Comparison of ENCODE assay signal across 13 cellular contexts in genomic region chr14:99576304-99576703, GRCh38. TPM values are rescaled to one million over a fixed set of nuclear protein-coding genes. Genes with fewer than 3 reads are reported as not detected.
A peak's percentile ranks its signal among the peaks of the same experiment; 100 is the strongest.
DNase-seq lines count a peak whose midpoint lies in the region; ATAC-seq and TF ChIP-seq lines count a peak whose summit lies in the region.
"Had no signal": no experiment of that assay in that cellular context is flagged by ENCODE, and none has a peak within 500 bp of the region (broad histone marks: within the 10 kb centered on the region; RNA-seq: fewer than 3 reads in every experiment).

No MANE protein-coding gene starts in this region.

- TF ChIP-seq CTCF in Caco-2 (IDR thresholded peaks at IDR 0.05; ENCODE audit: insufficient read depth in 1 of 2, low read depth in 1 of 2, low read length in 1 of 2, severe bottlenecking in 1 of 2, unreplicated experiment in 1 of 2): no peak
- no peak for TF ChIP-seq CTCF in RWPE1 (conservative IDR thresholded peaks at IDR 0.05; ENCODE audit: low read depth)
- no peak for TF ChIP-seq CTCF in right atrium auricular region (IDR thresholded peaks at IDR 0.05)
- TF ChIP-seq CTCF in psoas muscle (IDR thresholded peaks at IDR 0.05): no peak

- H3K27ac Mint-ChIP-seq in Caco-2 (ENCODE audit: unreplicated experiment): peak overlapping the region; percentile 90

- H3K4me1 ChIP-seq in Caco-2 (peaks cover 81% of the 10 kb centered on the region), right atrium auricular region (peaks cover 0 to 94% of the 10 kb centered on the region in 2 donors), psoas muscle (peaks cover 74% of the 10 kb centered on the region)

- no peaks in the 10 kb centered on the region for H3K9me3 Mint-ChIP-seq in Caco-2 (ENCODE audit: unreplicated experiment)
- H3K9me3 Mint-ChIP-seq: activated T-helper 17 cell treated with anti-CD3 and anti-CD28 coated beads, Interleukin-2, amount 50 U/mL, for 72 hours had no signal

- H3K4me1 Mint-ChIP-seq in Caco-2 (ENCODE audit: low read depth, unreplicated experiment): peaks cover 66% of the 10 kb centered on the region

- no peaks in the 10 kb centered on the region for H3K36me3 ChIP-seq in Caco-2 (ENCODE audit: control insufficient read depth, insufficient read depth, low read length)
- H3K36me3 ChIP-seq in right atrium auricular region: no peaks in the 10 kb centered on the region
- no peaks in the 10 kb centered on the region for H3K36me3 ChIP-seq in psoas muscle (ENCODE audit: insufficient read depth in 1 of 2, low read depth in 1 of 2)
- H3K36me3 ChIP-seq: ascending aorta, ovary had no signal

- no peaks in the 10 kb centered on the region for H3K27me3 Mint-ChIP-seq in Caco-2 (ENCODE audit: insufficient read depth, unreplicated experiment)
- H3K27me3 Mint-ChIP-seq: activated T-helper 17 cell treated with anti-CD3 and anti-CD28 coated beads, Interleukin-2, amount 50 U/mL, for 72 hours had no signal

- H3K36me3 Mint-ChIP-seq in Caco-2 (ENCODE audit: insufficient read depth, unreplicated experiment): peaks cover 40% of the 10 kb centered on the region

- DNase-seq in Caco-2 (peak; percentile 57 to 69), RWPE1 (ENCODE audit: low spot score) (no peak), right atrium auricular region (ENCODE audit: low spot score) (no peak), psoas muscle (no peak), epidermal melanocyte (ENCODE audit: insufficient read length, low spot score) (no peak), NCI-H510A (lab: John Stamatoyannopoulos, UW) (no peak)
- no peak for DNase-seq in activated T-cell treated with anti-CD3 and anti-CD28 coated beads, Interleukin-2, amount 50 U/mL, for 1 hour
- no peak for DNase-seq in activated CD8-positive, alpha-beta memory T cell treated with anti-CD3 and anti-CD28 coated beads, Interleukin-2, amount 50 U/mL, for 4 hours
- DNase-seq: activated CD4-positive, alpha-beta T cell treated with anti-CD3 and anti-CD28 coated beads, Interleukin-2, amount 50 U/mL, for 1 hour; effector memory CD4-positive, alpha-beta T cell had no signal

- ATAC-seq in psoas muscle: no peak
- ATAC-seq: activated T-helper 17 cell treated with anti-CD3 and anti-CD28 coated beads, Interleukin-2, amount 50 U/mL, for 72 hours had no signal

- no TSS peak for BruUV-seq in Caco-2 (replicated peaks; lab: Mats Ljungman, UMichigan)

- POLR2A ChIA-PET in Caco-2 (lab: Charles Lee): interaction anchor here (1.1 kb wide), 1 partner anchor 27 kb away, joined by 3 read pairs; the partner anchor contains the start of gene CCDC85C
- POLR2A ChIA-PET in RWPE1 (lab: Yijun Ruan, JAX; ENCODE audit: low non-redundant PET): interaction anchor here (0.5 kb wide), 1 partner anchor 28 kb away, joined by 5 read pairs; the partner anchor contains the start of gene CCDC85C

- H3K9me3 ChIP-seq in Caco-2 (no peaks in the 10 kb centered on the region), right atrium auricular region (no peaks in the 10 kb centered on the region), psoas muscle (no peaks in the 10 kb centered on the region)
- H3K9me3 ChIP-seq: ascending aorta, ovary had no signal

- H3K4me3 ChIP-seq in Caco-2 (ENCODE audit: low read depth, low read length): no peak overlapping the region
- H3K4me3 ChIP-seq in right atrium auricular region: no peak overlapping the region
- H3K4me3 ChIP-seq in psoas muscle: no peak overlapping the region
- H3K4me3 ChIP-seq: ascending aorta, ovary had no signal

- intact Hi-C loops in Caco-2 (cut with micrococcal nuclease; ENCODE audit: unreplicated experiment) (loop anchor here (5.0 kb wide), 1 partner anchor 39 kb away; no protein-coding TSS in a partner anchor), psoas muscle (cut with DNase I) (no loop called here)

- H3K27me3 ChIP-seq in Caco-2 (replicated peaks; ENCODE audit: control insufficient read depth, insufficient read depth, low read length) (no peaks in the 10 kb centered on the region), right atrium auricular region (no peaks in the 10 kb centered on the region), psoas muscle (ENCODE audit: insufficient read depth in 3 of 3, low read length in 2 of 3) (no peaks in the 10 kb centered on the region)
- H3K27me3 ChIP-seq: ascending aorta, ovary had no signal

- H3K4me3 Mint-ChIP-seq in Caco-2 (ENCODE audit: unreplicated experiment): peak overlapping the region; percentile 27
- H3K4me3 Mint-ChIP-seq: activated T-helper 17 cell treated with anti-CD3 and anti-CD28 coated beads, Interleukin-2, amount 50 U/mL, for 72 hours had no signal

- 80 to 88% (median 85%) methylated on average over 5 of the region's 5 CpGs for WGBS in psoas muscle, 3 donors

- CTCF ChIA-PET in Caco-2 (lab: Charles Lee): interaction anchor here (0.6 to 1.2 kb wide), 6 partner anchors 24 to 57 kb away, joined by 3 to 14 read pairs (median 3); no protein-coding TSS in a partner anchor
- CTCF ChIA-PET in RWPE1 (lab: Yijun Ruan, JAX): interaction anchor here (0.7 to 1.5 kb wide), 9 partner anchors 11 to 96 kb away, joined by 3 to 7 read pairs (median 4); partner anchors contain the start of gene SETD3

- H3K27ac ChIP-seq in RWPE1 (peak overlapping the region; percentile 95), right atrium auricular region (peak overlapping the region; percentile 81 to 84), psoas muscle (peak overlapping the region; percentile 61)
- H3K27ac ChIP-seq: ascending aorta had no signal

RNA-seq across cellular contexts. Expression of gene CCDC85C, which starts 27.7 kb away (rescaled TPM):
- total RNA-seq in Caco-2 (2022) (69.1 and 76.2 TPM in 2 replicates), right atrium auricular region (10 to 100 TPM; 17.1 to 17.7 TPM), psoas muscle (10 to 100 TPM in 2 of 4 donors, 1 to 10 TPM in 2; 5.8 to 21.0 (median 9.9) TPM)
- polyA plus RNA-seq in psoas muscle: 10 to 100 TPM in 1 of 3 donors, 1 to 10 TPM in 2; 1.8 to 10.8 (median 4.4) TPM

Comparison
In these comparisons a context has a peak if more than half of its experiments do, and no peak if none do; other contexts are left out.
1. DNase-seq: peak in Caco-2 (2 of 2); none in RWPE1 (single experiment), right atrium auricular region (single experiment), psoas muscle (0 of 2), activated T-cell treated with anti-CD3 and anti-CD28 coated beads, Interleukin-2, amount 50 U/mL, for 1 hour (single experiment), activated CD8-positive, alpha-beta memory T cell treated with anti-CD3 and anti-CD28 coated beads, Interleukin-2, amount 50 U/mL, for 4 hours (single experiment), epidermal melanocyte (single experiment) and NCI-H510A (single experiment).
2. Peak in every context shown above with its lines, with median percentiles within 50 percentile points of each other: H3K27ac ChIP-seq.